In genomic region chr11:69644071-69644961, GRCh38 we compare ENCODE assay signal across 8 cellular contexts. TPM values are rescaled to one million over a fixed set of nuclear protein-coding genes. Genes with fewer than 3 reads are reported as not detected.
DNase-seq lines count a peak whose midpoint lies in the region; ATAC-seq and TF ChIP-seq lines count a peak whose summit lies in the region.

No MANE protein-coding gene starts in this region.

- DNase-seq in C1 segment of cervical spinal cord (lab: John Stamatoyannopoulos, UW) (peak in 8 of 14 donors; percentile 14 to 66 (median 38)), HT-29 (ENCODE audit: low spot score) (peak; percentile 89), right atrium auricular region (ENCODE audit: low spot score) (peak; percentile 72)
- no peak for DNase-seq in activated naive CD8-positive, alpha-beta T cell treated with anti-CD3 and anti-CD28 coated beads, Interleukin-2, amount 50 U/mL, for 24 hours

- H3K27me3 ChIP-seq in right atrium auricular region, result no peaks in the 10 kb centered on the region
- H3K27me3 ChIP-seq in skeletal muscle satellite cell (ENCODE audit: control insufficient read depth, insufficient read depth, low read length), result no peaks in the 10 kb centered on the region

- no peak for ATAC-seq in activated naive CD8-positive, alpha-beta T cell treated with anti-CD3 and anti-CD28 coated beads, Interleukin-2, amount 50 U/mL, for 24 hours
- ATAC-seq in GM18498 (IDR thresholded peaks at IDR 0.05; ENCODE audit: unreplicated experiment), result no peak
- ATAC-seq in GM18909 (IDR thresholded peaks at IDR 0.05; ENCODE audit: poor library complexity, unreplicated experiment), result no peak
- no peak for ATAC-seq in GM19455 (IDR thresholded peaks at IDR 0.05; ENCODE audit: unreplicated experiment)

- H3K9me3 ChIP-seq in right atrium auricular region, result no peaks in the 10 kb centered on the region
- no peaks in the 10 kb centered on the region for H3K9me3 ChIP-seq in skeletal muscle satellite cell (replicated peaks; ENCODE audit: low read length)

- H3K9me3 Mint-ChIP-seq in activated naive CD8-positive, alpha-beta T cell treated with anti-CD3 and anti-CD28 coated beads, Interleukin-2, amount 50 U/mL, for 24 hours, result no peaks in the 10 kb centered on the region

- peak; percentile 28 to 67 for TF ChIP-seq CTCF in right atrium auricular region (IDR thresholded peaks at IDR 0.05)

- peak overlapping the region in 1 of 2 donors; percentile 15 for H3K4me3 ChIP-seq in right atrium auricular region
- peak overlapping the region; percentile 100 for H3K4me3 ChIP-seq in skeletal muscle satellite cell (ENCODE audit: low read length)

- H3K9ac ChIP-seq in skeletal muscle satellite cell (ENCODE audit: low read depth, low read length), result peak overlapping the region; percentile 98

- H3K4me1 ChIP-seq in right atrium auricular region (peaks cover 0 to 56% of the 10 kb centered on the region in 2 donors), skeletal muscle satellite cell (ENCODE audit: control insufficient read depth, insufficient read depth, low read length) (peaks cover 36% of the 10 kb centered on the region)

- peaks cover 15% of the 10 kb centered on the region for H3K36me3 ChIP-seq in right atrium auricular region
- H3K36me3 ChIP-seq in skeletal muscle satellite cell (ENCODE audit: insufficient read depth, low read length), result peaks cover 62% of the 10 kb centered on the region

- H3K4me1 Mint-ChIP-seq in activated naive CD8-positive, alpha-beta T cell treated with anti-CD3 and anti-CD28 coated beads, Interleukin-2, amount 50 U/mL, for 24 hours, result peaks cover 19% of the 10 kb centered on the region

- no peak overlapping the region for H3K27ac Mint-ChIP-seq in activated naive CD8-positive, alpha-beta T cell treated with anti-CD3 and anti-CD28 coated beads, Interleukin-2, amount 50 U/mL, for 24 hours

- peak overlapping the region; percentile 94 to 97 for H3K27ac ChIP-seq in right atrium auricular region

- H3K4me3 Mint-ChIP-seq in activated naive CD8-positive, alpha-beta T cell treated with anti-CD3 and anti-CD28 coated beads, Interleukin-2, amount 50 U/mL, for 24 hours, result peak overlapping the region; percentile 26

- H3K4me2 ChIP-seq in skeletal muscle satellite cell (ENCODE audit: low read length), result peak overlapping the region; percentile 92

- H3K36me3 Mint-ChIP-seq in activated naive CD8-positive, alpha-beta T cell treated with anti-CD3 and anti-CD28 coated beads, Interleukin-2, amount 50 U/mL, for 24 hours (ENCODE audit: low read depth), result no peaks in the 10 kb centered on the region

- H3K27me3 Mint-ChIP-seq in activated naive CD8-positive, alpha-beta T cell treated with anti-CD3 and anti-CD28 coated beads, Interleukin-2, amount 50 U/mL, for 24 hours, result peaks cover 19% of the 10 kb centered on the region

RNA-seq across cellular contexts. Expression of gene CCND1, which starts 3.4 kb away (rescaled TPM):
- total RNA-seq in HT-29 (2014; rRNA removed; shearing (Covaris generic)), result 134 and 151 TPM in 2 replicates
- 100 to 1,000 TPM in 1 of 2 donors, 10 to 100 TPM in 1; 91.8 to 101 TPM for total RNA-seq in right atrium auricular region
- total RNA-seq in skeletal muscle satellite cell (2012; rRNA removed), result 480 and 562 TPM in 2 replicates

RNA-seq across cellular contexts. Expression of gene LTO1, which starts 30.8 kb away (rescaled TPM):
- total RNA-seq in HT-29 (2014; rRNA removed; shearing (Covaris generic)), result 31.7 and 40.1 TPM in 2 replicates
- 1 to 10 TPM; 4.7 to 6.0 TPM for total RNA-seq in right atrium auricular region
- total RNA-seq in skeletal muscle satellite cell (2012; rRNA removed), result 17.3 and 18.5 TPM in 2 replicates

RNA-seq across cellular contexts. Expression of gene FGF19, which starts 59.5 kb away (rescaled TPM):
- 117 and 131 TPM in 2 replicates for total RNA-seq in HT-29 (2014; rRNA removed; shearing (Covaris generic))
- total RNA-seq in right atrium auricular region, result not detected
- not detected in 2 replicates for total RNA-seq in skeletal muscle satellite cell (2012; rRNA removed)

Comparison
In these comparisons a context has a peak if more than half of its experiments do, and no peak if none do; other contexts are left out.
1. RNA of gene FGF19, which starts 59.5 kb away (total RNA-seq): 117 to 131 TPM in HT-29; not detected in right atrium auricular region; every median in the first group is over 100 times any median in the second.